In the genomic region with DNA sequence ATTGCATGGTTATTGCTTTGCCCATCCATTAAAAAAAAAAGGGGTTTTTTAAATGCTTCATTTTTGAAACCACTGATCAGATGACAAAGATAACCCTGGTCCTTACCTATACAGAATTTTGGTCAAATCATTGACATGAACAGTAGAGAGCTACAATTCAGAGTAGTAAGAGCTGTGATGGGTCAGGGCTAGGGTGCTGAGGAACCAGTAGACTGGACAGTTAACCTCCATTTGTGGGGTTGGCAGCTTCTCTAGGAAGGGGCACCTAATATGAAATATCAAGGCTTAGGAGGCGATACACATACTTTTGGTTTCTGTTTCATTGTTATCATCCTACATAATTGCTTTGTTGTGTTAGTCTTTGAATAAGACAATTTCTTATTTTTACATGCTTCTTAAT, we compare ENCODE assay signal across 14 cellular contexts. TPM values are rescaled to one million over a fixed set of nuclear protein-coding genes. Genes with fewer than 3 reads are reported as not detected.
DNase-seq lines count a peak whose midpoint lies in the region; ATAC-seq lines count a peak whose summit lies in the region.
"Had no signal": no experiment of that assay in that cellular context is flagged by ENCODE, and none has a peak within 500 bp of the region (broad histone marks: within the 10 kb centered on the region; RNA-seq: fewer than 3 reads in every experiment).

No MANE protein-coding gene starts in this region.

- H4K8ac ChIP-seq in mesenchymal stem cell (ENCODE audit: low read length), result no peak overlapping the region

- H2BK120ac ChIP-seq in mesenchymal stem cell (ENCODE audit: low read depth, low read length), result no peak overlapping the region

- H3K36me3 ChIP-seq in subcutaneous abdominal adipose tissue (ENCODE audit: control insufficient read depth in 5 of 5, insufficient read depth in 5 of 5, low read length in 5 of 5) (peaks cover 0 to 10% (median 0%) of the 10 kb centered on the region in 5 donors), mesenchymal stem cell (ENCODE audit: control insufficient read depth in 1 of 2, insufficient read depth in 2 of 2, low read depth in 1 of 2, low read length in 2 of 2) (peaks cover 0 to 16% of the 10 kb centered on the region in 2 experiments)
- H3K36me3 ChIP-seq: Peyer's patch had no signal

- H3K14ac ChIP-seq in mesenchymal stem cell (ENCODE audit: low read length in 2 of 2), result no peak overlapping the region

- H3K4me2 ChIP-seq in mesenchymal stem cell (ENCODE audit: low read length, poor library complexity, severe bottlenecking), result no peak overlapping the region

- H3K27me3 Mint-ChIP-seq in activated naive CD4-positive, alpha-beta T cell treated with anti-CD3 and anti-CD28 coated beads for 36 hours (ENCODE audit: low read depth), result no peaks in the 10 kb centered on the region
- no peaks in the 10 kb centered on the region for H3K27me3 Mint-ChIP-seq in activated naive CD8-positive, alpha-beta T cell treated with anti-CD3 and anti-CD28 coated beads for 36 hours
- H3K27me3 Mint-ChIP-seq: progenitor cell of endocrine pancreas had no signal

- CTCF ChIA-PET in activated naive CD4-positive, alpha-beta T cell treated with anti-CD3 and anti-CD28 coated beads for 36 hours (lab: Charles Lee), result interaction anchor here (0.7 kb wide), 2 partner anchors 9 to 183 kb away, joined by 3 read pairs; no protein-coding TSS in a partner anchor

- H2AK5ac ChIP-seq in mesenchymal stem cell (ENCODE audit: low read length, severe bottlenecking), result no peak overlapping the region

- H3K27ac Mint-ChIP-seq in activated naive CD4-positive, alpha-beta T cell treated with anti-CD3 and anti-CD28 coated beads for 36 hours, result peak overlapping the region; percentile 36
- no peak overlapping the region for H3K27ac Mint-ChIP-seq in activated naive CD8-positive, alpha-beta T cell treated with anti-CD3 and anti-CD28 coated beads for 36 hours
- H3K27ac Mint-ChIP-seq: progenitor cell of endocrine pancreas had no signal

- H3K18ac ChIP-seq in mesenchymal stem cell (ENCODE audit: low read depth in 1 of 2, low read length in 2 of 2), result no peak overlapping the region

- no peaks in the 10 kb centered on the region for H3K4me1 ChIP-seq in subcutaneous abdominal adipose tissue (ENCODE audit: control insufficient read depth in 5 of 5, insufficient read depth in 5 of 5, low read length in 5 of 5)
- H3K4me1 ChIP-seq in mesenchymal stem cell (ENCODE audit: control insufficient read depth, insufficient read depth, low read depth, low read length), result no peaks in the 10 kb centered on the region
- H3K4me1 ChIP-seq: Peyer's patch had no signal

- H3K4ac ChIP-seq in mesenchymal stem cell (ENCODE audit: low read depth in 1 of 2, low read length in 2 of 2), result no peak overlapping the region

- no peak overlapping the region for H2BK5ac ChIP-seq in mesenchymal stem cell (ENCODE audit: low read depth, low read length, poor library complexity, severe bottlenecking)

- ATAC-seq in HG03571 (IDR thresholded peaks at IDR 0.05; ENCODE audit: unreplicated experiment), result peak; percentile 49

- no peak overlapping the region for H2AFZ ChIP-seq in mesenchymal stem cell (ENCODE audit: low read depth, low read length)

- H3K4me3 ChIP-seq in subcutaneous abdominal adipose tissue (ENCODE audit: low read depth in 1 of 5, low read length in 5 of 5) (peak overlapping the region in 3 of 5 donors; percentile 4 to 51 (median 47)), mesenchymal stem cell (ENCODE audit: insufficient read depth in 1 of 2, low read depth in 1 of 2, low read length in 2 of 2) (no peak overlapping the region)
- H3K4me3 ChIP-seq: Peyer's patch had no signal

- no peak overlapping the region for H3K23ac ChIP-seq in mesenchymal stem cell (ENCODE audit: low read length in 2 of 2)

- H3K9me3 ChIP-seq in subcutaneous abdominal adipose tissue (ENCODE audit: control insufficient read depth in 5 of 5, low read length in 5 of 5), result no peaks in the 10 kb centered on the region
- H3K9me3 ChIP-seq in mesenchymal stem cell (ENCODE audit: control insufficient read depth, low read length), result no peaks in the 10 kb centered on the region
- H3K9me3 ChIP-seq: Peyer's patch had no signal

- no peak for DNase-seq in activated naive CD4-positive, alpha-beta T cell treated with anti-CD3 and anti-CD28 coated beads for 36 hours
- DNase-seq in activated naive CD4-positive, alpha-beta T cell (lab: John Stamatoyannopoulos, UW), result no peak
- no peak for DNase-seq in activated naive CD8-positive, alpha-beta T cell treated with anti-CD3 and anti-CD28 coated beads for 36 hours
- DNase-seq in NCI-H187 (lab: John Stamatoyannopoulos, UW) (no peak), A172 (ENCODE audit: low spot score) (no peak), mesenchymal stem cell (no peak)
- DNase-seq: anterior cingulate cortex, DMS79 treated with DMSO at 0.1 percent for 48 hours, NCI-H1105 treated with DMSO at 0.1 percent for 48 hours, NCI-H446 treated with DMSO at 0.1 percent for 48 hours, Peyer's patch had no signal

- peak overlapping the region; percentile 50 for H3K4me3 Mint-ChIP-seq in activated naive CD4-positive, alpha-beta T cell treated with anti-CD3 and anti-CD28 coated beads for 36 hours
- H3K4me3 Mint-ChIP-seq in activated naive CD8-positive, alpha-beta T cell treated with anti-CD3 and anti-CD28 coated beads for 36 hours, result peak overlapping the region; percentile 25

- H3K27ac ChIP-seq in subcutaneous abdominal adipose tissue (ENCODE audit: low read depth, low read length) (no peak overlapping the region), mesenchymal stem cell (ENCODE audit: low read length, poor library complexity, severe bottlenecking) (no peak overlapping the region)
- H3K27ac ChIP-seq: Peyer's patch had no signal

- no peak overlapping the region for H2BK15ac ChIP-seq in mesenchymal stem cell (ENCODE audit: low read depth, poor library complexity, severe bottlenecking)

- no CpG with 5 or more reads among the region's 1 CpG for WGBS in mesenchymal stem cell

- H3K9ac ChIP-seq in subcutaneous abdominal adipose tissue (ENCODE audit: low read length in 5 of 5), result peak overlapping the region in 2 of 5 donors; percentile 26 to 33
- no peak overlapping the region for H3K9ac ChIP-seq in mesenchymal stem cell (ENCODE audit: low read length)

- H3K4me1 Mint-ChIP-seq in activated naive CD4-positive, alpha-beta T cell treated with anti-CD3 and anti-CD28 coated beads for 36 hours (ENCODE audit: low read depth), result peaks cover 12% of the 10 kb centered on the region
- H3K4me1 Mint-ChIP-seq in activated naive CD8-positive, alpha-beta T cell treated with anti-CD3 and anti-CD28 coated beads for 36 hours, result peaks cover 7% of the 10 kb centered on the region

- H4K91ac ChIP-seq in mesenchymal stem cell (ENCODE audit: low read length), result no peak overlapping the region

- H3K36me3 Mint-ChIP-seq in activated naive CD4-positive, alpha-beta T cell treated with anti-CD3 and anti-CD28 coated beads for 36 hours (ENCODE audit: low read depth), result peaks cover 10% of the 10 kb centered on the region
- H3K36me3 Mint-ChIP-seq in activated naive CD8-positive, alpha-beta T cell treated with anti-CD3 and anti-CD28 coated beads for 36 hours, result peaks cover 7% of the 10 kb centered on the region

- no peaks in the 10 kb centered on the region for H3K79me1 ChIP-seq in mesenchymal stem cell (replicated peaks; ENCODE audit: low read length, poor library complexity, severe bottlenecking)

- no peak overlapping the region for H2BK12ac ChIP-seq in mesenchymal stem cell (ENCODE audit: low read length in 2 of 2)

- H3K27me3 ChIP-seq in subcutaneous abdominal adipose tissue (ENCODE audit: control insufficient read depth in 5 of 5, insufficient read depth in 4 of 5, low read length in 5 of 5) (no peaks in the 10 kb centered on the region), mesenchymal stem cell (ENCODE audit: control insufficient read depth in 1 of 2, insufficient read depth in 1 of 2, low read length in 2 of 2) (no peaks in the 10 kb centered on the region)
- H3K27me3 ChIP-seq: Peyer's patch had no signal

- no peaks in the 10 kb centered on the region for H3K9me3 Mint-ChIP-seq in activated naive CD4-positive, alpha-beta T cell treated with anti-CD3 and anti-CD28 coated beads for 36 hours
- no peaks in the 10 kb centered on the region for H3K9me3 Mint-ChIP-seq in activated naive CD8-positive, alpha-beta T cell treated with anti-CD3 and anti-CD28 coated beads for 36 hours

- intact Hi-C loops in activated naive CD4-positive, alpha-beta T cell treated with anti-CD3 and anti-CD28 coated beads for 36 hours (cut with micrococcal nuclease), result loop anchor here (2.0 kb wide), 1 partner anchor 56 kb away; no protein-coding TSS in a partner anchor

RNA-seq across cellular contexts. Expression of gene ORC3, which starts 55.1 kb away (rescaled TPM):
- total RNA-seq in activated naive CD4-positive, alpha-beta T cell treated with anti-CD3 and anti-CD28 coated beads for 36 hours, result 10 to 100 TPM; 33.8 to 36.1 TPM
- total RNA-seq in activated naive CD8-positive, alpha-beta T cell treated with anti-CD3 and anti-CD28 coated beads for 36 hours, result 10 to 100 TPM; 35.4 to 37.4 TPM
- total RNA-seq in A172 (2014; rRNA removed; shearing (Covaris generic)), result 42.4 and 48.7 TPM in 2 replicates
- 18.7 TPM for polyA plus RNA-seq in mesenchymal stem cell (2013, experiment 1 of 2)
- 17.7 TPM for polyA plus RNA-seq in mesenchymal stem cell (2013, experiment 2 of 2)

RNA-seq across cellular contexts. Expression of gene RARS2, which starts 55.3 kb away (rescaled TPM):
- total RNA-seq in activated naive CD4-positive, alpha-beta T cell treated with anti-CD3 and anti-CD28 coated beads for 36 hours, result 10 to 100 TPM; 15.9 to 17.4 TPM
- total RNA-seq in activated naive CD8-positive, alpha-beta T cell treated with anti-CD3 and anti-CD28 coated beads for 36 hours, result 10 to 100 TPM; 19.5 to 21.8 TPM
- total RNA-seq in A172 (2014; rRNA removed; shearing (Covaris generic)), result 26.9 and 41.4 TPM in 2 replicates
- polyA plus RNA-seq in mesenchymal stem cell (2013, experiment 1 of 2), result 59.0 TPM
- 60.7 TPM for polyA plus RNA-seq in mesenchymal stem cell (2013, experiment 2 of 2)

RNA-seq across cellular contexts. Expression of gene AKIRIN2, which starts 57.0 kb away (rescaled TPM):
- 10 to 100 TPM; 47.6 to 49.8 TPM for total RNA-seq in activated naive CD4-positive, alpha-beta T cell treated with anti-CD3 and anti-CD28 coated beads for 36 hours
- total RNA-seq in activated naive CD8-positive, alpha-beta T cell treated with anti-CD3 and anti-CD28 coated beads for 36 hours, result 10 to 100 TPM; 47.5 to 48.7 TPM
- total RNA-seq in A172 (2014; rRNA removed; shearing (Covaris generic)), result 13.5 and 16.7 TPM in 2 replicates
- polyA plus RNA-seq in mesenchymal stem cell (2013, experiment 1 of 2), result 42.4 TPM
- polyA plus RNA-seq in mesenchymal stem cell (2013, experiment 2 of 2), result 43.1 TPM

Comparison
In these comparisons a context has a peak if more than half of its experiments do, and no peak if none do; other contexts are left out.
1. H3K4me3 ChIP-seq: peak in subcutaneous abdominal adipose tissue (3 of 5); none in mesenchymal stem cell (0 of 2).